Comparison of ENCODE assay signal across 21 cellular contexts in genomic region chr9:130473521-130473920, GRCh38. TPM values are rescaled to one million over a fixed set of nuclear protein-coding genes. Genes with fewer than 3 reads are reported as not detected.
"Had no signal": no experiment of that assay in that cellular context is flagged by ENCODE, and none has a peak within 500 bp of the region (broad histone marks: within the 10 kb centered on the region; RNA-seq: fewer than 3 reads in every experiment).

No MANE protein-coding gene starts in this region.

- ATAC-seq: activated CD8-positive, alpha-beta T cell treated with anti-CD3 and anti-CD28 coated beads for 36 hours; activated T-helper 17 cell treated with anti-CD3 and anti-CD28 coated beads, Interleukin-2, amount 50 U/mL, for 72 hours; body of pancreas; effector memory CD8-positive, alpha-beta T cell; left colon; lower lobe of right lung; natural killer cell treated with Interleukin-12 subunit alpha and Interleukin-12 subunit beta and Interleukin-15 and Interleukin-18, amount 100 ng/mL, for 72 hours; upper lobe of right lung had no signal

- DNase-seq: activated CD4-positive, alpha-beta T cell treated with anti-CD3 and anti-CD28 coated beads, Interleukin-2, amount 10 ng/mL, durations not matched to agents 24 days and 14 days; activated CD8-positive, alpha-beta T cell treated with anti-CD3 and anti-CD28 coated beads for 36 hours; activated naive CD4-positive, alpha-beta T cell treated with Interleukin-2 at 50 U/mL for 16 hours; activated naive CD8-positive, alpha-beta T cell treated with anti-CD3 and anti-CD28 coated beads, Interleukin-2, amount 10 ng/mL, durations not matched to agents 7 days and 5 days; activated T-cell treated with anti-CD3 and anti-CD28 coated beads, Interleukin-2, amount 50 U/mL, for 1 hour; amygdala; body of pancreas; caudate nucleus; effector memory CD8-positive, alpha-beta T cell; islet precursor cell; left colon; lower lobe of right lung; stimulated activated CD4-positive, alpha-beta T cell treated with anti-CD3 and anti-CD28 coated beads, Interleukin-12 subunit alpha, Interleukin-12 subunit beta, amount 100 ng/mL, for 4 hours; stimulated activated CD4-positive, alpha-beta T cell treated with anti-CD3 and anti-CD28 coated beads, Interleukin-1b, Interleukin-23, amount 100 ng/mL, for 48 hours; stimulated activated CD8-positive, alpha-beta memory T cell treated with anti-CD3 and anti-CD28 coated beads, Interleukin-4, amount 100 ng/mL, for 48 hours; stimulated activated naive CD4-positive, alpha-beta T cell; upper lobe of right lung had no signal

- H3K4me1 ChIP-seq: body of pancreas, lower lobe of right lung, right atrium auricular region, upper lobe of right lung had no signal

- H2AFZ ChIP-seq: hepatocyte had no signal

- H3K9me3 ChIP-seq: body of pancreas, lower lobe of right lung, right atrium auricular region, upper lobe of right lung had no signal

- H3K27ac ChIP-seq: body of pancreas, hepatocyte, lower lobe of right lung, right atrium auricular region, upper lobe of right lung had no signal

- H3K27me3 ChIP-seq: body of pancreas, hepatocyte, right atrium auricular region, upper lobe of right lung had no signal

- H3K4me2 ChIP-seq: hepatocyte had no signal

- H3K36me3 ChIP-seq: upper lobe of right lung had no signal

- H3K79me2 ChIP-seq: hepatocyte had no signal

- H3K4me3 ChIP-seq: body of pancreas, hepatocyte, lower lobe of right lung, right atrium auricular region, upper lobe of right lung had no signal

RNA-seq across cellular contexts. Expression of gene ASS1, which starts 28.8 kb away (rescaled TPM):
- total RNA-seq: natural killer cell treated with Interleukin-12 subunit alpha and Interleukin-12 subunit beta and Interleukin-15 and Interleukin-18, amount 100 ng/mL, for 72 hours had no signal
